ENCODE assay signal across 24 cellular contexts in genomic region chr16:52743702-52744101, GRCh38.
"Had no signal": no experiment of that assay in that cellular context is flagged by ENCODE, and none has a peak within 500 bp of the region (broad histone marks: within the 10 kb centered on the region; RNA-seq: fewer than 3 reads in every experiment).

No MANE protein-coding gene starts in this region.

- FAIRE-seq: colon, endometrium, islet of Langerhans, keratinocyte had no signal

- H3K4me3 ChIP-seq: esophagus squamous epithelium, gastrocnemius medialis, heart right ventricle, left lung, lower lobe of right lung had no signal

- H3K27ac ChIP-seq: epithelial cell of prostate, esophagus squamous epithelium, gastrocnemius medialis, heart right ventricle, left lung, lower lobe of right lung had no signal

- DNase-seq: cortex of kidney; effector CD8-positive, alpha-beta T cell; effector memory CD8-positive, alpha-beta T cell; endodermal cell; erythroblast; esophagus squamous epithelium; foreskin fibroblast; foreskin melanocyte; gastrocnemius medialis; glutamatergic neuron; head of caudate nucleus; heart right ventricle; hippocampal formation; left cardiac atrium; left lung; left ventricle myocardium superior; lower lobe of right lung; mesenchymal stem cell had no signal

- ATAC-seq: effector memory CD8-positive, alpha-beta T cell; esophagus mucosa; gastrocnemius medialis; heart right ventricle; left cardiac atrium; left lung; left ventricle myocardium superior; lower lobe of right lung had no signal

- H3K9me3 ChIP-seq: esophagus squamous epithelium, gastrocnemius medialis, left lung, lower lobe of right lung had no signal

- H3K36me3 ChIP-seq: esophagus squamous epithelium, gastrocnemius medialis, heart right ventricle, left lung, lower lobe of right lung had no signal

- H3K27me3 ChIP-seq: gastrocnemius medialis, left lung had no signal

- H3K4me1 ChIP-seq: esophagus squamous epithelium, gastrocnemius medialis, heart right ventricle, left lung, lower lobe of right lung had no signal
